Comparison of ENCODE assay signal across 1 cellular context in the genomic region with DNA sequence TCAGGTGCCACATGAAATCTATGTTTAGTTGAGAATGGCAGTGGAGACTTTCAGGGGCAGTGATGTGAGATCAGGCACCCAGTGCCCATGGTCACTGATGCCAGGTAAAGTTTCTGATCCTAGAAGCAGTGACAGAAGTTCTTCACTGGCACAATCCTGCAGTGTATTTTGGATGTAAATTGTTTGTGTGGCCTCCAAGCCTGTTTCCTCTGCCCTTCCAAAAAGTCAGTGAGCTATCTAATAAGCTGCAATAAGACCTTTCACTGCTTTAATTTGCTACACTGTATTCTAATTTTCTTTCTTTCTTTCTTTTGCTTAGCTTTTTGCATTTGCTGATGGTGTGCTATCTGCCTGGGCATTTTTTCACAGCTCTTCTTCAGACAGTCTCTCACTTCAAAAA.
TF ChIP-seq lines count a peak whose summit lies in the region.

No MANE protein-coding gene starts in this region.

TF ChIP-seq in GM23338, 12 proteins besides CTCF, POLR2A, EP300 and RAD21 (continued from another document):
- TF ChIP-seq, protein P1, sequence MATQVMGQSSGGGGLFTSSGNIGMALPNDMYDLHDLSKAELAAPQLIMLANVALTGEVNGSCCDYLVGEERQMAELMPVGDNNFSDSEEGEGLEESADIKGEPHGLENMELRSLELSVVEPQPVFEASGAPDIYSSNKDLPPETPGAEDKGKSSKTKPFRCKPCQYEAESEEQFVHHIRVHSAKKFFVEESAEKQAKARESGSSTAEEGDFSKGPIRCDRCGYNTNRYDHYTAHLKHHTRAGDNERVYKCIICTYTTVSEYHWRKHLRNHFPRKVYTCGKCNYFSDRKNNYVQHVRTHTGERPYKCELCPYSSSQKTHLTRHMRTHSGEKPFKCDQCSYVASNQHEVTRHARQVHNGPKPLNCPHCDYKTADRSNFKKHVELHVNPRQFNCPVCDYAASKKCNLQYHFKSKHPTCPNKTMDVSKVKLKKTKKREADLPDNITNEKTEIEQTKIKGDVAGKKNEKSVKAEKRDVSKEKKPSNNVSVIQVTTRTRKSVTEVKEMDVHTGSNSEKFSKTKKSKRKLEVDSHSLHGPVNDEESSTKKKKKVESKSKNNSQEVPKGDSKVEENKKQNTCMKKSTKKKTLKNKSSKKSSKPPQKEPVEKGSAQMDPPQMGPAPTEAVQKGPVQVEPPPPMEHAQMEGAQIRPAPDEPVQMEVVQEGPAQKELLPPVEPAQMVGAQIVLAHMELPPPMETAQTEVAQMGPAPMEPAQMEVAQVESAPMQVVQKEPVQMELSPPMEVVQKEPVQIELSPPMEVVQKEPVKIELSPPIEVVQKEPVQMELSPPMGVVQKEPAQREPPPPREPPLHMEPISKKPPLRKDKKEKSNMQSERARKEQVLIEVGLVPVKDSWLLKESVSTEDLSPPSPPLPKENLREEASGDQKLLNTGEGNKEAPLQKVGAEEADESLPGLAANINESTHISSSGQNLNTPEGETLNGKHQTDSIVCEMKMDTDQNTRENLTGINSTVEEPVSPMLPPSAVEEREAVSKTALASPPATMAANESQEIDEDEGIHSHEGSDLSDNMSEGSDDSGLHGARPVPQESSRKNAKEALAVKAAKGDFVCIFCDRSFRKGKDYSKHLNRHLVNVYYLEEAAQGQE (IDR thresholded peaks at IDR 0.05; ENCODE audit: unreplicated experiment) = no peak
- TF ChIP-seq ZNF331 (CRISPR knock-in tag; IDR thresholded peaks at IDR 0.05; ENCODE audit: low read depth) = no peak
- TF ChIP-seq, protein P2, sequence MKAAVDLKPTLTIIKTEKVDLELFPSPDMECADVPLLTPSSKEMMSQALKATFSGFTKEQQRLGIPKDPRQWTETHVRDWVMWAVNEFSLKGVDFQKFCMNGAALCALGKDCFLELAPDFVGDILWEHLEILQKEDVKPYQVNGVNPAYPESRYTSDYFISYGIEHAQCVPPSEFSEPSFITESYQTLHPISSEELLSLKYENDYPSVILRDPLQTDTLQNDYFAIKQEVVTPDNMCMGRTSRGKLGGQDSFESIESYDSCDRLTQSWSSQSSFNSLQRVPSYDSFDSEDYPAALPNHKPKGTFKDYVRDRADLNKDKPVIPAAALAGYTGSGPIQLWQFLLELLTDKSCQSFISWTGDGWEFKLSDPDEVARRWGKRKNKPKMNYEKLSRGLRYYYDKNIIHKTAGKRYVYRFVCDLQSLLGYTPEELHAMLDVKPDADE (IDR thresholded peaks at IDR 0.05) = no peak
- TF ChIP-seq NANOG (IDR thresholded peaks at IDR 0.05; ENCODE audit: borderline replicate concordance) = no peak
- TF ChIP-seq ZNF114 (CRISPR knock-in tag; IDR thresholded peaks at IDR 0.05) = no peak
- TF ChIP-seq, protein P3, sequence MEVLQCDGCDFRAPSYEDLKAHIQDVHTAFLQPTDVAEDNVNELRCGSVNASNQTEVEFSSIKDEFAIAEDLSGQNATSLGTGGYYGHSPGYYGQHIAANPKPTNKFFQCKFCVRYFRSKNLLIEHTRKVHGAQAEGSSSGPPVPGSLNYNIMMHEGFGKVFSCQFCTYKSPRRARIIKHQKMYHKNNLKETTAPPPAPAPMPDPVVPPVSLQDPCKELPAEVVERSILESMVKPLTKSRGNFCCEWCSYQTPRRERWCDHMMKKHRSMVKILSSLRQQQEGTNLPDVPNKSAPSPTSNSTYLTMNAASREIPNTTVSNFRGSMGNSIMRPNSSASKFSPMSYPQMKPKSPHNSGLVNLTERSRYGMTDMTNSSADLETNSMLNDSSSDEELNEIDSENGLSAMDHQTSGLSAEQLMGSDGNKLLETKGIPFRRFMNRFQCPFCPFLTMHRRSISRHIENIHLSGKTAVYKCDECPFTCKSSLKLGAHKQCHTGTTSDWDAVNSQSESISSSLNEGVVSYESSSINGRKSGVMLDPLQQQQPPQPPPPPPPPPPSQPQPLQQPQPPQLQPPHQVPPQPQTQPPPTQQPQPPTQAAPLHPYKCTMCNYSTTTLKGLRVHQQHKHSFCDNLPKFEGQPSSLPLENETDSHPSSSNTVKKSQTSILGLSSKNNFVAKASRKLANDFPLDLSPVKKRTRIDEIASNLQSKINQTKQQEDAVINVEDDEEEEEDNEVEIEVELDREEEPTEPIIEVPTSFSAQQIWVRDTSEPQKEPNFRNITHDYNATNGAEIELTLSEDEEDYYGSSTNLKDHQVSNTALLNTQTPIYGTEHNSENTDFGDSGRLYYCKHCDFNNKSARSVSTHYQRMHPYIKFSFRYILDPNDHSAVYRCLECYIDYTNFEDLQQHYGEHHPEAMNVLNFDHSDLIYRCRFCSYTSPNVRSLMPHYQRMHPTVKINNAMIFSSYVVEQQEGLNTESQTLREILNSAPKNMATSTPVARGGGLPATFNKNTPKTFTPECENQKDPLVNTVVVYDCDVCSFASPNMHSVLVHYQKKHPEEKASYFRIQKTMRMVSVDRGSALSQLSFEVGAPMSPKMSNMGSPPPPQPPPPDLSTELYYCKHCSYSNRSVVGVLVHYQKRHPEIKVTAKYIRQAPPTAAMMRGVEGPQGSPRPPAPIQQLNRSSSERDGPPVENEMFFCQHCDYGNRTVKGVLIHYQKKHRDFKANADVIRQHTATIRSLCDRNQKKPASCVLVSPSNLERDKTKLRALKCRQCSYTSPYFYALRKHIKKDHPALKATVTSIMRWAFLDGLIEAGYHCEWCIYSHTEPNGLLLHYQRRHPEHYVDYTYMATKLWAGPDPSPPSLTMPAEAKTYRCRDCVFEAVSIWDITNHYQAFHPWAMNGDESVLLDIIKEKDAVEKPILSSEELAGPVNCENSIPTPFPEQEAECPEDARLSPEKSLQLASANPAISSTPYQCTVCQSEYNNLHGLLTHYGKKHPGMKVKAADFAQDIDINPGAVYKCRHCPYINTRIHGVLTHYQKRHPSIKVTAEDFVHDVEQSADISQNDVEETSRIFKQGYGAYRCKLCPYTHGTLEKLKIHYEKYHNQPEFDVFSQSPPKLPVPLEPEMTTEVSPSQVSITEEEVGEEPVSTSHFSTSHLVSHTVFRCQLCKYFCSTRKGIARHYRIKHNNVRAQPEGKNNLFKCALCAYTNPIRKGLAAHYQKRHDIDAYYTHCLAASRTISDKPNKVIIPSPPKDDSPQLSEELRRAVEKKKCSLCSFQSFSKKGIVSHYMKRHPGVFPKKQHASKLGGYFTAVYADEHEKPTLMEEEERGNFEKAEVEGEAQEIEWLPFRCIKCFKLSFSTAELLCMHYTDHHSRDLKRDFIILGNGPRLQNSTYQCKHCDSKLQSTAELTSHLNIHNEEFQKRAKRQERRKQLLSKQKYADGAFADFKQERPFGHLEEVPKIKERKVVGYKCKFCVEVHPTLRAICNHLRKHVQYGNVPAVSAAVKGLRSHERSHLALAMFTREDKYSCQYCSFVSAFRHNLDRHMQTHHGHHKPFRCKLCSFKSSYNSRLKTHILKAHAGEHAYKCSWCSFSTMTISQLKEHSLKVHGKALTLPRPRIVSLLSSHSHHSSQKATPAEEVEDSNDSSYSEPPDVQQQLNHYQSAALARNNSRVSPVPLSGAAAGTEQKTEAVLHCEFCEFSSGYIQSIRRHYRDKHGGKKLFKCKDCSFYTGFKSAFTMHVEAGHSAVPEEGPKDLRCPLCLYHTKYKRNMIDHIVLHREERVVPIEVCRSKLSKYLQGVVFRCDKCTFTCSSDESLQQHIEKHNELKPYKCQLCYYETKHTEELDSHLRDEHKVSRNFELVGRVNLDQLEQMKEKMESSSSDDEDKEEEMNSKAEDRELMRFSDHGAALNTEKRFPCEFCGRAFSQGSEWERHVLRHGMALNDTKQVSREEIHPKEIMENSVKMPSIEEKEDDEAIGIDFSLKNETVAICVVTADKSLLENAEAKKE (CRISPR knock-in tag; IDR thresholded peaks at IDR 0.05) = no peak
- no peak for TF ChIP-seq CREB1 (CRISPR knock-in tag; IDR thresholded peaks at IDR 0.05; ENCODE audit: low read depth)
- TF ChIP-seq POLR2AphosphoS5 (IDR thresholded peaks at IDR 0.05; ENCODE audit: low read depth) = no peak
- no peak for TF ChIP-seq EZH2 (IDR thresholded peaks at IDR 0.05; ENCODE audit: low read depth, unreplicated experiment)
- TF ChIP-seq JUNB (IDR thresholded peaks at IDR 0.05; ENCODE audit: unreplicated experiment) = no peak
